Comparison of ENCODE assay signal across 1 cellular context in the genomic region with DNA sequence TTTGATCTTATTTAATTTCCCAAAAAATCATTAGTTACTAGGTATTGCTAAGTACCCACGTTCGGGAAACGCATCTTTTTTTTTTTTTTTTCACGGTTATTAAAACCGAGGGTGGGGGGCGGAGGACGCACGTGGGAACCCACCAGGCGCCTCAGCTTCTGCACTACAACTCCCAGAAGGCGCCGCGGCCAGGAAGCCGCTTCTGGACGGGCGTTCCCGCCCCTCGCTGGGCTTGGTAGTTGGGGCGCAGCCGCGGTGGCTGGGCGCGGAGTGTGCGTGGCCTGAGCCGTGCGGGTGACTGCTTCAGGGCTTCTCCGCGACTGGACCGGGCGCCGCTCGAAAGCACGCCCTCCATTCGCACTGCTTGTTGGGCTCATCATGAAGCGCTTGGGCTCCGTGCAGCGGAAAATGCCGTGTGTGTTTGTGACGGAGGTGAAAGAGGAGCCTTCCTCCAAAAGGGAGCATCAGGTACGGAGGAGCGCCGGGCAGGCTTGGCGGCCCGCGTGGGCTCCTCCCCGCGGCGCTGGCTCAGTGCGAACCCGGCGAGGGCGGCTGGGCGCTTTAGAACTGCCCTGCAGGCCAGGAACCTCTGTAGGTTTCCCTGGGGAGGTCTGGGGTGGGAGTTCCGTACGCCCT.
A peak's percentile ranks its signal among the peaks of the same experiment; 100 is the strongest.
TF ChIP-seq lines count a peak whose summit lies in the region.

No MANE protein-coding gene starts in this region.

TF ChIP-seq in HepG2, 621 proteins besides CTCF, POLR2A, EP300 and RAD21 (continued from another document and continues in another):
- TF ChIP-seq, protein P1, sequence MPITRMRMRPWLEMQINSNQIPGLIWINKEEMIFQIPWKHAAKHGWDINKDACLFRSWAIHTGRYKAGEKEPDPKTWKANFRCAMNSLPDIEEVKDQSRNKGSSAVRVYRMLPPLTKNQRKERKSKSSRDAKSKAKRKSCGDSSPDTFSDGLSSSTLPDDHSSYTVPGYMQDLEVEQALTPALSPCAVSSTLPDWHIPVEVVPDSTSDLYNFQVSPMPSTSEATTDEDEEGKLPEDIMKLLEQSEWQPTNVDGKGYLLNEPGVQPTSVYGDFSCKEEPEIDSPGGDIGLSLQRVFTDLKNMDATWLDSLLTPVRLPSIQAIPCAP (CRISPR knock-in tag; IDR thresholded peaks at IDR 0.05; ENCODE audit: low read depth): no peak
- TF ChIP-seq, protein P2, sequence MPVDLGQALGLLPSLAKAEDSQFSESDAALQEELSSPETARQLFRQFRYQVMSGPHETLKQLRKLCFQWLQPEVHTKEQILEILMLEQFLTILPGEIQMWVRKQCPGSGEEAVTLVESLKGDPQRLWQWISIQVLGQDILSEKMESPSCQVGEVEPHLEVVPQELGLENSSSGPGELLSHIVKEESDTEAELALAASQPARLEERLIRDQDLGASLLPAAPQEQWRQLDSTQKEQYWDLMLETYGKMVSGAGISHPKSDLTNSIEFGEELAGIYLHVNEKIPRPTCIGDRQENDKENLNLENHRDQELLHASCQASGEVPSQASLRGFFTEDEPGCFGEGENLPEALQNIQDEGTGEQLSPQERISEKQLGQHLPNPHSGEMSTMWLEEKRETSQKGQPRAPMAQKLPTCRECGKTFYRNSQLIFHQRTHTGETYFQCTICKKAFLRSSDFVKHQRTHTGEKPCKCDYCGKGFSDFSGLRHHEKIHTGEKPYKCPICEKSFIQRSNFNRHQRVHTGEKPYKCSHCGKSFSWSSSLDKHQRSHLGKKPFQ (CRISPR knock-in tag; IDR thresholded peaks at IDR 0.05; ENCODE audit: insufficient replicate concordance): peak; percentile 78
- TF ChIP-seq NCOA5 (CRISPR knock-in tag; IDR thresholded peaks at IDR 0.05): no peak
- no peak for TF ChIP-seq ZNF761 (CRISPR knock-in tag; conservative IDR thresholded peaks at IDR 0.05)
- TF ChIP-seq SP2 (CRISPR knock-in tag; IDR thresholded peaks at IDR 0.05): peak; percentile 52
- no peak for TF ChIP-seq ZNF251 (CRISPR knock-in tag; IDR thresholded peaks at IDR 0.05)
- peak; percentile 67; the same call in 2 of the 3 replicates for TF ChIP-seq MXI1 (IDR thresholded peaks at IDR 0.05; ENCODE audit: borderline replicate concordance, low read depth, low read length)
- TF ChIP-seq MTA1 (CRISPR knock-in tag; IDR thresholded peaks at IDR 0.05; ENCODE audit: borderline replicate concordance): peak; percentile 59; the same call in 1 of the 2 replicates
- TF ChIP-seq, protein P3, sequence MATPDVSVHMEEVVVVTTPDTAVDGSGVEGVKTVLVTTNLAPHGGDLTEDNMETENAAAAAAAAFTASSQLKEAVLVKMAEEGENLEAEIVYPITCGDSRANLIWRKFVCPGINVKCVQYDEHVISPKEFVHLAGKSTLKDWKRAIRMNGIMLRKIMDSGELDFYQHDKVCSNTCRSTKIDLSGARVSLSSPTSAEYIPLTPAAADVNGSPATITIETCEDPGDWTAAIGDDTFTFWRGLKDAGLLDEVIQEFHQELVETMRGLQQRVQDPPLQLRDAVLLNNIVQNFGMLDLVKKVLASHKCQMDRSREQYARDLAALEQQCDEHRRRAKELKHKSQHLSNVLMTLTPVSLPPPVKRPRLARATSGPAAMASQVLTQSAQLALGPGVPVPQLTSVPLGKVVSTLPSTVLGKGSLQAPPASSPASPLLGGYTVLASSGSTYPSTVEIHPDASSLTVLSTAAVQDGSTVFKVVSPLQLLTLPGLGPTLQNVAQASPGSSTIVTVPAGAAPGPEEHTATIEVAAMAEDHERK (CRISPR knock-in tag; IDR thresholded peaks at IDR 0.05; ENCODE audit: low read depth): no peak
- peak; percentile 62; the same call in 1 of the 2 replicates for TF ChIP-seq ZNF83 (CRISPR knock-in tag; IDR thresholded peaks at IDR 0.05; ENCODE audit: borderline replicate concordance)
- peak; percentile 92 for TF ChIP-seq ZFP90 (CRISPR knock-in tag; IDR thresholded peaks at IDR 0.05; ENCODE audit: borderline replicate concordance)
- TF ChIP-seq, protein P4, sequence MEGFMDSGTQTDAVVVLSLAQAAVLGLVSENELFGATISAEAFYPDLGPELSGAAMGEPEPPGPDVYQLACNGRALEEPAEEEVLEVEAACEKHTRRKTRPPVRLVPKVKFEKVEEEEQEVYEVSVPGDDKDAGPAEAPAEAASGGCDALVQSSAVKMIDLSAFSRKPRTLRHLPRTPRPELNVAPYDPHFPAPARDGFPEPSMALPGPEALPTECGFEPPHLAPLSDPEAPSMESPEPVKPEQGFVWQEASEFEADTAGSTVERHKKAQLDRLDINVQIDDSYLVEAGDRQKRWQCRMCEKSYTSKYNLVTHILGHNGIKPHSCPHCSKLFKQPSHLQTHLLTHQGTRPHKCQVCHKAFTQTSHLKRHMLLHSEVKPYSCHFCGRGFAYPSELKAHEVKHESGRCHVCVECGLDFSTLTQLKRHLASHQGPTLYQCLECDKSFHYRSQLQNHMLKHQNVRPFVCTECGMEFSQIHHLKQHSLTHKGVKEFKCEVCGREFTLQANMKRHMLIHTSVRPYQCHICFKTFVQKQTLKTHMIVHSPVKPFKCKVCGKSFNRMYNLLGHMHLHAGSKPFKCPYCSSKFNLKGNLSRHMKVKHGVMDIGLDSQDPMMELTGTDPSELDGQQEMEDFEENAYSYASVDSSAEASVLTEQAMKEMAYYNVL (CRISPR knock-in tag; IDR thresholded peaks at IDR 0.05; ENCODE audit: borderline replicate concordance): no peak
- TF ChIP-seq ZNF441 (CRISPR knock-in tag; IDR thresholded peaks at IDR 0.05; ENCODE audit: borderline replicate concordance): peak; percentile 49; the same call in 1 of the 2 replicates
- TF ChIP-seq KDM4B (CRISPR knock-in tag; IDR thresholded peaks at IDR 0.05): no peak
- TF ChIP-seq KLF16 (CRISPR knock-in tag; IDR thresholded peaks at IDR 0.05): peak in 1 of 2 experiments; percentile 83; a peak in 1 of 4 replicates
- no peak for TF ChIP-seq FOSL1 (CRISPR knock-in tag; IDR thresholded peaks at IDR 0.05; ENCODE audit: borderline replicate concordance)
- TF ChIP-seq, protein P5, sequence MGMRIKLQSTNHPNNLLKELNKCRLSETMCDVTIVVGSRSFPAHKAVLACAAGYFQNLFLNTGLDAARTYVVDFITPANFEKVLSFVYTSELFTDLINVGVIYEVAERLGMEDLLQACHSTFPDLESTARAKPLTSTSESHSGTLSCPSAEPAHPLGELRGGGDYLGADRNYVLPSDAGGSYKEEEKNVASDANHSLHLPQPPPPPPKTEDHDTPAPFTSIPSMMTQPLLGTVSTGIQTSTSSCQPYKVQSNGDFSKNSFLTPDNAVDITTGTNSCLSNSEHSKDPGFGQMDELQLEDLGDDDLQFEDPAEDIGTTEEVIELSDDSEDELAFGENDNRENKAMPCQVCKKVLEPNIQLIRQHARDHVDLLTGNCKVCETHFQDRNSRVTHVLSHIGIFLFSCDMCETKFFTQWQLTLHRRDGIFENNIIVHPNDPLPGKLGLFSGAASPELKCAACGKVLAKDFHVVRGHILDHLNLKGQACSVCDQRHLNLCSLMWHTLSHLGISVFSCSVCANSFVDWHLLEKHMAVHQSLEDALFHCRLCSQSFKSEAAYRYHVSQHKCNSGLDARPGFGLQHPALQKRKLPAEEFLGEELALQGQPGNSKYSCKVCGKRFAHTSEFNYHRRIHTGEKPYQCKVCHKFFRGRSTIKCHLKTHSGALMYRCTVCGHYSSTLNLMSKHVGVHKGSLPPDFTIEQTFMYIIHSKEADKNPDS (CRISPR knock-in tag; IDR thresholded peaks at IDR 0.05): no peak
- TF ChIP-seq ZNF547 (CRISPR knock-in tag; IDR thresholded peaks at IDR 0.05): peak; percentile 75; the same call in 1 of the 2 replicates
- TF ChIP-seq MED8 (CRISPR knock-in tag; IDR thresholded peaks at IDR 0.05; ENCODE audit: insufficient replicate concordance): no peak
- TF ChIP-seq, protein P6, sequence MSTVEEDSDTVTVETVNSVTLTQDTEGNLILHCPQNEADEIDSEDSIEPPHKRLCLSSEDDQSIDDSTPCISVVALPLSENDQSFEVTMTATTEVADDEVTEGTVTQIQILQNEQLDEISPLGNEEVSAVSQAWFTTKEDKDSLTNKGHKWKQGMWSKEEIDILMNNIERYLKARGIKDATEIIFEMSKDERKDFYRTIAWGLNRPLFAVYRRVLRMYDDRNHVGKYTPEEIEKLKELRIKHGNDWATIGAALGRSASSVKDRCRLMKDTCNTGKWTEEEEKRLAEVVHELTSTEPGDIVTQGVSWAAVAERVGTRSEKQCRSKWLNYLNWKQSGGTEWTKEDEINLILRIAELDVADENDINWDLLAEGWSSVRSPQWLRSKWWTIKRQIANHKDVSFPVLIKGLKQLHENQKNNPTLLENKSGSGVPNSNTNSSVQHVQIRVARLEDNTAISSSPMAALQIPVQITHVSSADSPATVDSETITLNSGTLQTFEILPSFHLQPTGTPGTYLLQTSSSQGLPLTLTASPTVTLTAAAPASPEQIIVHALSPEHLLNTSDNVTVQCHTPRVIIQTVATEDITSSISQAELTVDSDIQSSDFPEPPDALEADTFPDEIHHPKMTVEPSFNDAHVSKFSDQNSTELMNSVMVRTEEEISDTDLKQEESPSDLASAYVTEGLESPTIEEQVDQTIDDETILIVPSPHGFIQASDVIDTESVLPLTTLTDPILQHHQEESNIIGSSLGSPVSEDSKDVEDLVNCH (CRISPR knock-in tag; IDR thresholded peaks at IDR 0.05): no peak
- TF ChIP-seq, protein P7, sequence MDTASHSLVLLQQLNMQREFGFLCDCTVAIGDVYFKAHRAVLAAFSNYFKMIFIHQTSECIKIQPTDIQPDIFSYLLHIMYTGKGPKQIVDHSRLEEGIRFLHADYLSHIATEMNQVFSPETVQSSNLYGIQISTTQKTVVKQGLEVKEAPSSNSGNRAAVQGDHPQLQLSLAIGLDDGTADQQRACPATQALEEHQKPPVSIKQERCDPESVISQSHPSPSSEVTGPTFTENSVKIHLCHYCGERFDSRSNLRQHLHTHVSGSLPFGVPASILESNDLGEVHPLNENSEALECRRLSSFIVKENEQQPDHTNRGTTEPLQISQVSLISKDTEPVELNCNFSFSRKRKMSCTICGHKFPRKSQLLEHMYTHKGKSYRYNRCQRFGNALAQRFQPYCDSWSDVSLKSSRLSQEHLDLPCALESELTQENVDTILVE (CRISPR knock-in tag; IDR thresholded peaks at IDR 0.05): peak; percentile 55; the same call in 1 of the 2 replicates
- TF ChIP-seq ZNF556 (CRISPR knock-in tag; IDR thresholded peaks at IDR 0.05; ENCODE audit: borderline replicate concordance): no peak; the same call in 1 of the 2 replicates
- TF ChIP-seq BCL6 (CRISPR knock-in tag; IDR thresholded peaks at IDR 0.05): peak; percentile 33; the same call in 1 of the 2 replicates
- peak; percentile 25; the same call in 1 of the 2 replicates for TF ChIP-seq RXRA (CRISPR knock-in tag; IDR thresholded peaks at IDR 0.05)
- TF ChIP-seq TP53 (CRISPR knock-in tag; conservative IDR thresholded peaks at IDR 0.05): no peak
- no peak for TF ChIP-seq MAFK (conservative IDR thresholded peaks at IDR 0.05 in 1 of 2, IDR thresholded peaks at IDR 0.05 in 1 of 2; ENCODE audit: low read length in 2 of 2)
- peak; percentile 87 for TF ChIP-seq ZNF263 (CRISPR knock-in tag; IDR thresholded peaks at IDR 0.05)
- TF ChIP-seq, protein P8, sequence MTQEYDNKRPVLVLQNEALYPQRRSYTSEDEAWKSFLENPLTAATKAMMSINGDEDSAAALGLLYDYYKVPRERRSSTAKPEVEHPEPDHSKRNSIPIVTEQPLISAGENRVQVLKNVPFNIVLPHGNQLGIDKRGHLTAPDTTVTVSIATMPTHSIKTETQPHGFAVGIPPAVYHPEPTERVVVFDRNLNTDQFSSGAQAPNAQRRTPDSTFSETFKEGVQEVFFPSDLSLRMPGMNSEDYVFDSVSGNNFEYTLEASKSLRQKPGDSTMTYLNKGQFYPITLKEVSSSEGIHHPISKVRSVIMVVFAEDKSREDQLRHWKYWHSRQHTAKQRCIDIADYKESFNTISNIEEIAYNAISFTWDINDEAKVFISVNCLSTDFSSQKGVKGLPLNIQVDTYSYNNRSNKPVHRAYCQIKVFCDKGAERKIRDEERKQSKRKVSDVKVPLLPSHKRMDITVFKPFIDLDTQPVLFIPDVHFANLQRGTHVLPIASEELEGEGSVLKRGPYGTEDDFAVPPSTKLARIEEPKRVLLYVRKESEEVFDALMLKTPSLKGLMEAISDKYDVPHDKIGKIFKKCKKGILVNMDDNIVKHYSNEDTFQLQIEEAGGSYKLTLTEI (CRISPR knock-in tag; conservative IDR thresholded peaks at IDR 0.05): no peak
- TF ChIP-seq, protein P9, sequence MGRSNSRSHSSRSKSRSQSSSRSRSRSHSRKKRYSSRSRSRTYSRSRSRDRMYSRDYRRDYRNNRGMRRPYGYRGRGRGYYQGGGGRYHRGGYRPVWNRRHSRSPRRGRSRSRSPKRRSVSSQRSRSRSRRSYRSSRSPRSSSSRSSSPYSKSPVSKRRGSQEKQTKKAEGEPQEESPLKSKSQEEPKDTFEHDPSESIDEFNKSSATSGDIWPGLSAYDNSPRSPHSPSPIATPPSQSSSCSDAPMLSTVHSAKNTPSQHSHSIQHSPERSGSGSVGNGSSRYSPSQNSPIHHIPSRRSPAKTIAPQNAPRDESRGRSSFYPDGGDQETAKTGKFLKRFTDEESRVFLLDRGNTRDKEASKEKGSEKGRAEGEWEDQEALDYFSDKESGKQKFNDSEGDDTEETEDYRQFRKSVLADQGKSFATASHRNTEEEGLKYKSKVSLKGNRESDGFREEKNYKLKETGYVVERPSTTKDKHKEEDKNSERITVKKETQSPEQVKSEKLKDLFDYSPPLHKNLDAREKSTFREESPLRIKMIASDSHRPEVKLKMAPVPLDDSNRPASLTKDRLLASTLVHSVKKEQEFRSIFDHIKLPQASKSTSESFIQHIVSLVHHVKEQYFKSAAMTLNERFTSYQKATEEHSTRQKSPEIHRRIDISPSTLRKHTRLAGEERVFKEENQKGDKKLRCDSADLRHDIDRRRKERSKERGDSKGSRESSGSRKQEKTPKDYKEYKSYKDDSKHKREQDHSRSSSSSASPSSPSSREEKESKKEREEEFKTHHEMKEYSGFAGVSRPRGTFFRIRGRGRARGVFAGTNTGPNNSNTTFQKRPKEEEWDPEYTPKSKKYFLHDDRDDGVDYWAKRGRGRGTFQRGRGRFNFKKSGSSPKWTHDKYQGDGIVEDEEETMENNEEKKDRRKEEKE (IDR thresholded peaks at IDR 0.05): no peak
- TF ChIP-seq, protein P10, sequence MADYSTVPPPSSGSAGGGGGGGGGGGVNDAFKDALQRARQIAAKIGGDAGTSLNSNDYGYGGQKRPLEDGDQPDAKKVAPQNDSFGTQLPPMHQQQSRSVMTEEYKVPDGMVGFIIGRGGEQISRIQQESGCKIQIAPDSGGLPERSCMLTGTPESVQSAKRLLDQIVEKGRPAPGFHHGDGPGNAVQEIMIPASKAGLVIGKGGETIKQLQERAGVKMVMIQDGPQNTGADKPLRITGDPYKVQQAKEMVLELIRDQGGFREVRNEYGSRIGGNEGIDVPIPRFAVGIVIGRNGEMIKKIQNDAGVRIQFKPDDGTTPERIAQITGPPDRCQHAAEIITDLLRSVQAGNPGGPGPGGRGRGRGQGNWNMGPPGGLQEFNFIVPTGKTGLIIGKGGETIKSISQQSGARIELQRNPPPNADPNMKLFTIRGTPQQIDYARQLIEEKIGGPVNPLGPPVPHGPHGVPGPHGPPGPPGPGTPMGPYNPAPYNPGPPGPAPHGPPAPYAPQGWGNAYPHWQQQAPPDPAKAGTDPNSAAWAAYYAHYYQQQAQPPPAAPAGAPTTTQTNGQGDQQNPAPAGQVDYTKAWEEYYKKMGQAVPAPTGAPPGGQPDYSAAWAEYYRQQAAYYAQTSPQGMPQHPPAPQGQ (CRISPR knock-in tag; IDR thresholded peaks at IDR 0.05; ENCODE audit: borderline replicate concordance): no peak
- peak; percentile 87 for TF ChIP-seq ZMYM4 (CRISPR knock-in tag; IDR thresholded peaks at IDR 0.05)
- TF ChIP-seq CENPT (CRISPR knock-in tag; IDR thresholded peaks at IDR 0.05; ENCODE audit: low read depth): no peak
- TF ChIP-seq DMAP1 (CRISPR knock-in tag; IDR thresholded peaks at IDR 0.05): peak; percentile 90
